22 cellular contexts compared by ENCODE assay signal in the genomic region with DNA sequence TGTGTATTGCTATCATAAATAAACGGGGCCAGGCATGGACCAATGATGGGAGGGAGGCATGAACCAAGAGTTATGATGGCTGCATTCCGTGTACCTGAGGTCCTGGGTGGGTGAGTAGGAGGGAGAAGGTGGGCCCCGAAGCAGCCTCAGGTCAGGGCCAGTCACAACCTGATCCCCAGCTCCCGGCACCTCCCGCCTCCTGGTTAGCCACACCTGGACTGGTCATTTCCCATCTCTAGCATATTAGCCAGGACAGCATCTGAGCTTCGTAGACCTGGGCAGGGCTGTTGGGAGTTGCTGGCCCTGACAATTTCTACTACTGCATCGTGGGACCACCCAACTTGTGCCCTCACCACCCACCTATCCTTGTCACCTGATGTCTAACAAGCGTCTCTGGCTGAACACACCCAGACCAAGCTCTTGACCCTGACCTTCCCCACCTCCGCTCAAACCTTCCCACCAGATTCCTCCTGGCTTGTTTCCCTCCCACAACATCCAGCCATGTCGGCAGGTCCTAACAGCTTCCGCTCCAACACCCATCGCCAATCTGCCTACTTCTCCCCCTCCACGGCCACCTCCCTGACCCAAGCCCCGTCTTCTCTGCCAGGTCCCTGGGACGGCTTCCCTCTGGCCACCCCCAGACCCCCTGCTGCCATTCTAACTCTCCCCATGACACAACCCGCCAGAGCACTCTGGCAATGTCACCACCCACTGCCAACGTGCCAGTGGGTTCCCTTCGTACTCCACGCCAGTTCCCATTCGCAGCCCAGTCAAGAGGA.
"Had no signal": no experiment of that assay in that cellular context is flagged by ENCODE, and none has a peak within 500 bp of the region (broad histone marks: within the 10 kb centered on the region; RNA-seq: fewer than 3 reads in every experiment).

No MANE protein-coding gene starts in this region.

- H3K27me3 ChIP-seq: colonic mucosa, hepatocyte, thyroid gland had no signal

- H3K4me2 ChIP-seq: hepatocyte had no signal

- FAIRE-seq: endothelial cell of umbilical vein had no signal

- ATAC-seq: mucosa of descending colon; naive thymus-derived CD8-positive, alpha-beta T cell; psoas muscle; sciatic nerve; stimulated activated naive CD8-positive, alpha-beta T cell treated with anti-CD3 and anti-CD28 coated beads, Interleukin-15, Interleukin-2, amounts not matched to agents 100 U/mL and 50 U/mL, for 24 hours had no signal

- H3K9ac ChIP-seq: parathyroid adenoma had no signal

- H3K27ac ChIP-seq: colonic mucosa, hepatocyte, parathyroid adenoma, psoas muscle, skin epidermis, suprapubic skin, thyroid gland, uterus had no signal

- DNase-seq: cerebellar nuclear complex; colonic mucosa; dermis blood vessel endothelial cell; erythroblast; foreskin melanocyte; head of caudate nucleus; kidney glomerular epithelial cell; mammary epithelial cell; mucosa of descending colon; naive thymus-derived CD8-positive, alpha-beta T cell; retina; stimulated activated CD4-positive, alpha-beta T cell treated with anti-CD3 and anti-CD28 coated beads, Interleukin-2, amount 100 ng/mL, for 48 hours; stimulated activated naive CD8-positive, alpha-beta T cell treated with anti-CD3 and anti-CD28 coated beads, Interleukin-15, Interleukin-2, amounts not matched to agents 100 U/mL and 50 U/mL, for 24 hours; thyroid gland; uterus had no signal

- H3K4me1 ChIP-seq: colonic mucosa, parathyroid adenoma, psoas muscle, uterus had no signal

- H3K79me2 ChIP-seq: hepatocyte, parathyroid adenoma had no signal

- H2AFZ ChIP-seq: hepatocyte, parathyroid adenoma had no signal

- H3K4me3 ChIP-seq: colonic mucosa, hepatocyte, mucosa of descending colon, psoas muscle, skin epidermis, suprapubic skin, thyroid gland, uterus had no signal

- H3K36me3 ChIP-seq: colonic mucosa, suprapubic skin, thyroid gland, uterus had no signal

- H3K9me3 ChIP-seq: colonic mucosa, mucosa of descending colon, psoas muscle, suprapubic skin, thyroid gland, uterus had no signal
